ENCODE assay signal across 1 cellular context in the genomic region with DNA sequence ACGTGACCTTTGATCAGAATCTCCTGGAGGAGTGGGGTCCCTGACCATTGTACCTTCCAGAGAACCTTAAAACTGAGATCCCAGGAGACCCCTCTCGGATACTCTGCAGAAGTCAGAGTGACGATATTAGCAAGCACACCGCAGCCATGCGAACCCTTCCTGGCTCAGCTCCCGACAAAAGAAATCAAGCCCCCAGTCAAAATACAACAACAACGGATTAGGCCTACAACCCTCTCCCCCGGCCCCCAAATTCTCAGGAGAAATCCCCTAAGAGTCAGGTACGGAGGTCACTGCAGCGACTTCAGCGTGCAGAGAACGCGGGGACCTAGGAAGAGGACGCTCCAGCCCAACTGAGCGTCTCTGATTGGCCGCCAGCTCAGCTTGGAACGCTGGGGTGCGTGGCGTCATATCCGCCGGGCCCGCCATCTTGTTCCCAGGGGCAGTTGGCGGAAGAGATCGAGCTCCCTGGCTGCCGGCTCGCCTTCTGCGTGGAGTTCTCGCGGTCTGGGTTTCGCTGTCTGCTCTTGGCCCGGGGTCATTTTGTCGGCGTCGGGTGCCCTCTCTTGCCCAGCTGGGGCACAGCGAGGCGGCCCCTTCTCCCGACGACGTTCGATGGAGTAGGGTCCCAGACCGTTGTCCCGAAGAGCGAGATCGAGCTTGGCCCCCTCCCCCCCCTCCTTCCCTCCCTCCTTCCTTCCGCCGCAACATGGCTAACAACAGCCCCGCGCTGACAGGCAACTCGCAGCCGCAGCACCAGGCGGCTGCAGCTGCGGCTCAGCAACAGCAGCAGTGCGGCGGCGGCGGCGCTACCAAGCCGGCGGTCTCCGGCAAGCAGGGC.
TF ChIP-seq lines count a peak whose summit lies in the region.

A gene with protein sequence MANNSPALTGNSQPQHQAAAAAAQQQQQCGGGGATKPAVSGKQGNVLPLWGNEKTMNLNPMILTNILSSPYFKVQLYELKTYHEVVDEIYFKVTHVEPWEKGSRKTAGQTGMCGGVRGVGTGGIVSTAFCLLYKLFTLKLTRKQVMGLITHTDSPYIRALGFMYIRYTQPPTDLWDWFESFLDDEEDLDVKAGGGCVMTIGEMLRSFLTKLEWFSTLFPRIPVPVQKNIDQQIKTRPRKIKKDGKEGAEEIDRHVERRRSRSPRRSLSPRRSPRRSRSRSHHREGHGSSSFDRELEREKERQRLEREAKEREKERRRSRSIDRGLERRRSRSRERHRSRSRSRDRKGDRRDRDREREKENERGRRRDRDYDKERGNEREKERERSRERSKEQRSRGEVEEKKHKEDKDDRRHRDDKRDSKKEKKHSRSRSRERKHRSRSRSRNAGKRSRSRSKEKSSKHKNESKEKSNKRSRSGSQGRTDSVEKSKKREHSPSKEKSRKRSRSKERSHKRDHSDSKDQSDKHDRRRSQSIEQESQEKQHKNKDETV (plus strand): TSS at position 425 of the 838 bp plus-strand sequence. CDS start 282 bp downstream, at position 707.

TF ChIP-seq in HepG2, 621 proteins besides CTCF, POLR2A, EP300 and RAD21 (continued from another document and continues in another):
- TF ChIP-seq, protein P1, sequence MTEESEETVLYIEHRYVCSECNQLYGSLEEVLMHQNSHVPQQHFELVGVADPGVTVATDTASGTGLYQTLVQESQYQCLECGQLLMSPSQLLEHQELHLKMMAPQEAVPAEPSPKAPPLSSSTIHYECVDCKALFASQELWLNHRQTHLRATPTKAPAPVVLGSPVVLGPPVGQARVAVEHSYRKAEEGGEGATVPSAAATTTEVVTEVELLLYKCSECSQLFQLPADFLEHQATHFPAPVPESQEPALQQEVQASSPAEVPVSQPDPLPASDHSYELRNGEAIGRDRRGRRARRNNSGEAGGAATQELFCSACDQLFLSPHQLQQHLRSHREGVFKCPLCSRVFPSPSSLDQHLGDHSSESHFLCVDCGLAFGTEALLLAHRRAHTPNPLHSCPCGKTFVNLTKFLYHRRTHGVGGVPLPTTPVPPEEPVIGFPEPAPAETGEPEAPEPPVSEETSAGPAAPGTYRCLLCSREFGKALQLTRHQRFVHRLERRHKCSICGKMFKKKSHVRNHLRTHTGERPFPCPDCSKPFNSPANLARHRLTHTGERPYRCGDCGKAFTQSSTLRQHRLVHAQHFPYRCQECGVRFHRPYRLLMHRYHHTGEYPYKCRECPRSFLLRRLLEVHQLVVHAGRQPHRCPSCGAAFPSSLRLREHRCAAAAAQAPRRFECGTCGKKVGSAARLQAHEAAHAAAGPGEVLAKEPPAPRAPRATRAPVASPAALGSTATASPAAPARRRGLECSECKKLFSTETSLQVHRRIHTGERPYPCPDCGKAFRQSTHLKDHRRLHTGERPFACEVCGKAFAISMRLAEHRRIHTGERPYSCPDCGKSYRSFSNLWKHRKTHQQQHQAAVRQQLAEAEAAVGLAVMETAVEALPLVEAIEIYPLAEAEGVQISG (CRISPR knock-in tag; IDR thresholded peaks at IDR 0.05): peak; percentile 91
- TF ChIP-seq ARNT2 (CRISPR knock-in tag; IDR thresholded peaks at IDR 0.05; ENCODE audit: low read depth) (peak; percentile 50; the same call in 1 of the 2 replicates), ATAD3A (CRISPR knock-in tag; IDR thresholded peaks at IDR 0.05) (no peak), EZH2 (conservative IDR thresholded peaks at IDR 0.05; ENCODE audit: low read depth, low read length) (no peak), ZNF816 (CRISPR knock-in tag; IDR thresholded peaks at IDR 0.05; ENCODE audit: borderline replicate concordance) (no peak), HMG20A (CRISPR knock-in tag; IDR thresholded peaks at IDR 0.05; ENCODE audit: borderline replicate concordance) (no peak), DNMT1 (CRISPR knock-in tag; IDR thresholded peaks at IDR 0.05) (no peak), ZFP36 (IDR thresholded peaks at IDR 0.05; ENCODE audit: borderline replicate concordance, low read depth, low read length, partially characterized antibody) (no peak), SNRNP70 (IDR thresholded peaks at IDR 0.05; ENCODE audit: low read depth, low read length) (no peak), FOXC1 (CRISPR knock-in tag; IDR thresholded peaks at IDR 0.05; ENCODE audit: borderline replicate concordance) (no peak), PRPF4 (IDR thresholded peaks at IDR 0.05; ENCODE audit: low read depth, low read length, poor library complexity, severe bottlenecking) (no peak), KLF9 (CRISPR knock-in tag; IDR thresholded peaks at IDR 0.05; ENCODE audit: low read depth) (no peak; the same call in 1 of the 2 replicates), TCF12 (IDR thresholded peaks at IDR 0.05) (no peak), TCF12 (CRISPR knock-in tag; IDR thresholded peaks at IDR 0.05) (no peak), MLLT10 (CRISPR knock-in tag; IDR thresholded peaks at IDR 0.05) (no peak), SMARCC2 (IDR thresholded peaks at IDR 0.05) (no peak), MED1 (CRISPR knock-in tag; IDR thresholded peaks at IDR 0.05) (peak; percentile 75), ZSCAN30 (CRISPR knock-in tag; IDR thresholded peaks at IDR 0.05) (0 out of 2 replicates have a peak, but pooled peaks have one; percentile 80)
- TF ChIP-seq, protein P2, sequence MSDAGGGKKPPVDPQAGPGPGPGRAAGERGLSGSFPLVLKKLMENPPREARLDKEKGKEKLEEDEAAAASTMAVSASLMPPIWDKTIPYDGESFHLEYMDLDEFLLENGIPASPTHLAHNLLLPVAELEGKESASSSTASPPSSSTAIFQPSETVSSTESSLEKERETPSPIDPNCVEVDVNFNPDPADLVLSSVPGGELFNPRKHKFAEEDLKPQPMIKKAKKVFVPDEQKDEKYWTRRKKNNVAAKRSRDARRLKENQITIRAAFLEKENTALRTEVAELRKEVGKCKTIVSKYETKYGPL (CRISPR knock-in tag; IDR thresholded peaks at IDR 0.05): no peak; the same call in 1 of the 2 replicates
- TF ChIP-seq, protein P3, sequence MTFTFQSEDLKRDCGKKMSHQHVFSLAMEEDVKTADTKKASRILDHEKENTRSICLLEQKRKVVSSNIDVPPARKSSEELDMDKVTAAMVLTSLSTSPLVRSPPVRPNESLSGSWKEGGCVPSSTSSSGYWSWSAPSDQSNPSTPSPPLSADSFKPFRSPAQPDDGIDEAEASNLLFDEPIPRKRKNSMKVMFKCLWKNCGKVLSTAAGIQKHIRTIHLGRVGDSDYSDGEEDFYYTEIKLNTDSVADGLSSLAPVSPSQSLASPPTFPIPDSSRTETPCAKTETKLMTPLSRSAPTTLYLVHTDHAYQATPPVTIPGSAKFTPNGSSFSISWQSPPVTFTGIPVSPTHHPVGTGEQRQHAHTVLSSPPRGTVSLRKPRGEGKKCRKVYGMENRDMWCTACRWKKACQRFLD (CRISPR knock-in tag; IDR thresholded peaks at IDR 0.05; ENCODE audit: borderline replicate concordance): peak; percentile 54; the same call in 1 of the 2 replicates
- TF ChIP-seq, protein P4, sequence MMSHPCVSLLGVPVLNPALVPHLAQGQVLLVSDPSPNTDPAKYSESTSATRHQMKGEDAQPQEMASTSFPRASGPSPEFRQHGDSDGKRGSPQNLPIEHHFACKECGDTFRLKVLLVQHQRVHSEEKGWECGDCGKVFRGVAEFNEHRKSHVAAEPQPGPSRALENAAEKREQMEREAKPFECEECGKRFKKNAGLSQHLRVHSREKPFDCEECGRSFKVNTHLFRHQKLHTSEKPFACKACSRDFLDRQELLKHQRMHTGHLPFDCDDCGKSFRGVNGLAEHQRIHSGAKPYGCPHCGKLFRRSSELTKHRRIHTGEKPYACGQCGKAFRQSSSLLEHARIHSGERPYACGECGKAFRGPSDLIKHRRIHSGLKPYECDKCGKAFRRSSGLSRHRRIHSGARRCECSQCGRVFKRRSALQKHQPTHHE (CRISPR knock-in tag; IDR thresholded peaks at IDR 0.05; ENCODE audit: borderline replicate concordance): 0 out of 2 replicates have a peak, but pooled peaks have one; percentile 36
- TF ChIP-seq, protein P5, sequence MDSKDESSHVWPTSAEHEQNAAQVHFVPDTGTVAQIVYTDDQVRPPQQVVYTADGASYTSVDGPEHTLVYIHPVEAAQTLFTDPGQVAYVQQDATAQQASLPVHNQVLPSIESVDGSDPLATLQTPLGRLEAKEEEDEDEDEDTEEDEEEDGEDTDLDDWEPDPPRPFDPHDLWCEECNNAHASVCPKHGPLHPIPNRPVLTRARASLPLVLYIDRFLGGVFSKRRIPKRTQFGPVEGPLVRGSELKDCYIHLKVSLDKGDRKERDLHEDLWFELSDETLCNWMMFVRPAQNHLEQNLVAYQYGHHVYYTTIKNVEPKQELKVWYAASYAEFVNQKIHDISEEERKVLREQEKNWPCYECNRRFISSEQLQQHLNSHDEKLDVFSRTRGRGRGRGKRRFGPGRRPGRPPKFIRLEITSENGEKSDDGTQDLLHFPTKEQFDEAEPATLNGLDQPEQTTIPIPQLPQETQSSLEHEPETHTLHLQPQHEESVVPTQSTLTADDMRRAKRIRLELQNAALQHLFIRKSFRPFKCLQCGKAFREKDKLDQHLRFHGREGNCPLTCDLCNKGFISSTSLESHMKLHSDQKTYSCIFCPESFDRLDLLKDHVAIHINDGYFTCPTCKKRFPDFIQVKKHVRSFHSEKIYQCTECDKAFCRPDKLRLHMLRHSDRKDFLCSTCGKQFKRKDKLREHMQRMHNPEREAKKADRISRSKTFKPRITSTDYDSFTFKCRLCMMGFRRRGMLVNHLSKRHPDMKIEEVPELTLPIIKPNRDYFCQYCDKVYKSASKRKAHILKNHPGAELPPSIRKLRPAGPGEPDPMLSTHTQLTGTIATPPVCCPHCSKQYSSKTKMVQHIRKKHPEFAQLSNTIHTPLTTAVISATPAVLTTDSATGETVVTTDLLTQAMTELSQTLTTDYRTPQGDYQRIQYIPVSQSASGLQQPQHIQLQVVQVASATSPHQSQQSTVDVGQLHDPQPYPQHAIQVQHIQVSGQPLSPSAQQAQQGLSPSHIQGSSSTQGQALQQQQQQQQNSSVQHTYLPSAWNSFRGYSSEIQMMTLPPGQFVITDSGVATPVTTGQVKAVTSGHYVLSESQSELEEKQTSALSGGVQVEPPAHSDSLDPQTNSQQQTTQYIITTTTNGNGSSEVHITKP (CRISPR knock-in tag; IDR thresholded peaks at IDR 0.05; ENCODE audit: low read depth): no peak
- TF ChIP-seq, protein P6, sequence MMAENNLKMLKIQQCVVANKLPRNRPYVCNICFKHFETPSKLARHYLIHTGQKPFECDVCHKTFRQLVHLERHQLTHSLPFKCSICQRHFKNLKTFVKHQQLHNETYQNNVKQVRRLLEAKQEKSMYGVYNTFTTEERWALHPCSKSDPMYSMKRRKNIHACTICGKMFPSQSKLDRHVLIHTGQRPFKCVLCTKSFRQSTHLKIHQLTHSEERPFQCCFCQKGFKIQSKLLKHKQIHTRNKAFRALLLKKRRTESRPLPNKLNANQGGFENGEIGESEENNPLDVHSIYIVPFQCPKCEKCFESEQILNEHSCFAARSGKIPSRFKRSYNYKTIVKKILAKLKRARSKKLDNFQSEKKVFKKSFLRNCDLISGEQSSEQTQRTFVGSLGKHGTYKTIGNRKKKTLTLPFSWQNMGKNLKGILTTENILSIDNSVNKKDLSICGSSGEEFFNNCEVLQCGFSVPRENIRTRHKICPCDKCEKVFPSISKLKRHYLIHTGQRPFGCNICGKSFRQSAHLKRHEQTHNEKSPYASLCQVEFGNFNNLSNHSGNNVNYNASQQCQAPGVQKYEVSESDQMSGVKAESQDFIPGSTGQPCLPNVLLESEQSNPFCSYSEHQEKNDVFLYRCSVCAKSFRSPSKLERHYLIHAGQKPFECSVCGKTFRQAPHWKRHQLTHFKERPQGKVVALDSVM (CRISPR knock-in tag; IDR thresholded peaks at IDR 0.05): no peak; the same call in 1 of the 2 replicates
- TF ChIP-seq, protein P7, sequence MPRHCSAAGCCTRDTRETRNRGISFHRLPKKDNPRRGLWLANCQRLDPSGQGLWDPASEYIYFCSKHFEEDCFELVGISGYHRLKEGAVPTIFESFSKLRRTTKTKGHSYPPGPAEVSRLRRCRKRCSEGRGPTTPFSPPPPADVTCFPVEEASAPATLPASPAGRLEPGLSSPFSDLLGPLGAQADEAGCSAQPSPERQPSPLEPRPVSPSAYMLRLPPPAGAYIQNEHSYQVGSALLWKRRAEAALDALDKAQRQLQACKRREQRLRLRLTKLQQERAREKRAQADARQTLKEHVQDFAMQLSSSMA (CRISPR knock-in tag; IDR thresholded peaks at IDR 0.05): no peak
- TF ChIP-seq, protein P8, sequence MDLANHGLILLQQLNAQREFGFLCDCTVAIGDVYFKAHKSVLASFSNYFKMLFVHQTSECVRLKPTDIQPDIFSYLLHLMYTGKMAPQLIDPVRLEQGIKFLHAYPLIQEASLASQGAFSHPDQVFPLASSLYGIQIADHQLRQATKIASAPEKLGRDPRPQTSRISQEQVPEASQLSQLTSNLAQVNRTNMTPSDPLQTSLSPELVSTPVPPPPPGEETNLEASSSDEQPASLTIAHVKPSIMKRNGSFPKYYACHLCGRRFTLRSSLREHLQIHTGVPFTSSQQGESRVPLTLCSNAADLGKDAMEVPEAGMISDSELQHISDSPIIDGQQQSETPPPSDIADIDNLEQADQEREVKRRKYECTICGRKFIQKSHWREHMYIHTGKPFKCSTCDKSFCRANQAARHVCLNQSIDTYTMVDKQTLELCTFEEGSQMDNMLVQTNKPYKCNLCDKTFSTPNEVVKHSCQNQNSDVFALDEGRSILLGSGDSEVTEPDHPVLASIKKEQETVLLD (CRISPR knock-in tag; IDR thresholded peaks at IDR 0.05; ENCODE audit: low read depth): no peak
- TF ChIP-seq, protein P9, sequence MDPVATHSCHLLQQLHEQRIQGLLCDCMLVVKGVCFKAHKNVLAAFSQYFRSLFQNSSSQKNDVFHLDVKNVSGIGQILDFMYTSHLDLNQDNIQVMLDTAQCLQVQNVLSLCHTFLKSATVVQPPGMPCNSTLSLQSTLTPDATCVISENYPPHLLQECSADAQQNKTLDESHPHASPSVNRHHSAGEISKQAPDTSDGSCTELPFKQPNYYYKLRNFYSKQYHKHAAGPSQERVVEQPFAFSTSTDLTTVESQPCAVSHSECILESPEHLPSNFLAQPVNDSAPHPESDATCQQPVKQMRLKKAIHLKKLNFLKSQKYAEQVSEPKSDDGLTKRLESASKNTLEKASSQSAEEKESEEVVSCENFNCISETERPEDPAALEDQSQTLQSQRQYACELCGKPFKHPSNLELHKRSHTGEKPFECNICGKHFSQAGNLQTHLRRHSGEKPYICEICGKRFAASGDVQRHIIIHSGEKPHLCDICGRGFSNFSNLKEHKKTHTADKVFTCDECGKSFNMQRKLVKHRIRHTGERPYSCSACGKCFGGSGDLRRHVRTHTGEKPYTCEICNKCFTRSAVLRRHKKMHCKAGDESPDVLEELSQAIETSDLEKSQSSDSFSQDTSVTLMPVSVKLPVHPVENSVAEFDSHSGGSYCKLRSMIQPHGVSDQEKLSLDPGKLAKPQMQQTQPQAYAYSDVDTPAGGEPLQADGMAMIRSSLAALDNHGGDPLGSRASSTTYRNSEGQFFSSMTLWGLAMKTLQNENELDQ (CRISPR knock-in tag; IDR thresholded peaks at IDR 0.05; ENCODE audit: borderline replicate concordance): no peak
